30 cellular contexts compared by ENCODE assay signal in the genomic region with DNA sequence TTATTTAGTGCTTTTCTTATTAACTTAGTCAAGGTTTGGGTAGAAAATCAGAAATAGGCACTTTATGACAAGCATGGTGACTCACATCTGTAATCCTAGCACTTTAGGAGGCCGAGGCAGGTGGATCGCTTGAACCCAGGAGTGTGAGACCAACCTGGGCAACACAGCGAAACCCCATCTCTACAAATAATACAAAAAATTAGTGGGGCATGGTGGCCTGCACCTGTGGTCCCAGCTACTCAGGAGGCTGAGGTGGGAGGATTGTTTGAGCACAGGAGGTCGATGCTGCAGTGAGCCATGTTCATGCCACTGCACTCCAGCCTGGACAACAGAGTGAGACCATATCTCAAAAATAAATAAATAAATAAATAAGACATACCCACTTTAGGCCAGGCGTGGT. TPM values are rescaled to one million over a fixed set of nuclear protein-coding genes. Genes with fewer than 3 reads are reported as not detected.
A peak's percentile ranks its signal among the peaks of the same experiment; 100 is the strongest.
DNase-seq lines count a peak whose midpoint lies in the region; ATAC-seq and TF ChIP-seq lines count a peak whose summit lies in the region.
"Had no signal": no experiment of that assay in that cellular context is flagged by ENCODE, and none has a peak within 500 bp of the region (broad histone marks: within the 10 kb centered on the region; RNA-seq: fewer than 3 reads in every experiment).

No MANE protein-coding gene starts in this region.

- CTCF ChIA-PET in activated CD4-positive, alpha-beta T cell treated with anti-CD3 and anti-CD28 coated beads, Interleukin-2, amount 10 ng/mL, durations not matched to agents 7 days and 5 days (lab: Charles Lee) = interaction anchor here (1.9 to 7.5 kb wide), 2 partner anchors 15 to 34 kb away, joined by 5 to 50 read pairs; no protein-coding TSS in a partner anchor

- peak overlapping the region; percentile 53 for H3K4me3 Mint-ChIP-seq in activated CD4-positive, alpha-beta T cell treated with anti-CD3 and anti-CD28 coated beads, Interleukin-2, amount 10 ng/mL, durations not matched to agents 7 days and 5 days
- peak overlapping the region; percentile 32 for H3K4me3 Mint-ChIP-seq in activated T-helper 1 cell treated with anti-CD3 and anti-CD28 coated beads, Interleukin-12 subunit alpha, Interleukin-12 subunit beta, Interleukin-2, Interleukin-4 antibody, amounts not matched to agents 30 ng/mL and 10 ng/mL and 1 ng/mL, durations not matched to agents 14 hours and 24 hours and 36 hours
- peak overlapping the region; percentile 63 to 86 (median 79) for H3K4me3 Mint-ChIP-seq in naive thymus-derived CD8-positive, alpha-beta T cell
- H3K4me3 Mint-ChIP-seq: endodermal cell, GM23338, HFFc6, IgD-negative memory B cell, type B pancreatic cell had no signal

- peaks cover 63% of the 10 kb centered on the region for H3K4me1 Mint-ChIP-seq in activated CD4-positive, alpha-beta T cell treated with anti-CD3 and anti-CD28 coated beads, Interleukin-2, amount 10 ng/mL, durations not matched to agents 7 days and 5 days
- peaks cover 45% of the 10 kb centered on the region for H3K4me1 Mint-ChIP-seq in activated T-helper 1 cell treated with anti-CD3 and anti-CD28 coated beads, Interleukin-12 subunit alpha, Interleukin-12 subunit beta, Interleukin-2, Interleukin-4 antibody, amounts not matched to agents 30 ng/mL and 10 ng/mL and 1 ng/mL, durations not matched to agents 14 hours and 24 hours and 36 hours (ENCODE audit: low read depth)
- peaks cover 31 to 87% (median 71%) of the 10 kb centered on the region in 4 donors for H3K4me1 Mint-ChIP-seq in naive thymus-derived CD8-positive, alpha-beta T cell
- H3K4me1 Mint-ChIP-seq: GM23338 had no signal

- TF ChIP-seq POLR2A in erythroblast (IDR thresholded peaks at IDR 0.05; ENCODE audit: low read length) = no peak

- POLR2A ChIA-PET in activated CD4-positive, alpha-beta T cell treated with anti-CD3 and anti-CD28 coated beads, Interleukin-2, amount 10 ng/mL, durations not matched to agents 7 days and 5 days (lab: Charles Lee) = interaction anchor here (1.5 kb wide), 1 partner anchor 18 kb away, joined by 4 read pairs; no protein-coding TSS in a partner anchor
- POLR2A ChIA-PET in naive thymus-derived CD8-positive, alpha-beta T cell (lab: Charles Lee) = interaction anchor here (0.5 to 10.0 kb wide), 9 partner anchors 13 to 501 kb away, joined by 3 to 102 read pairs (median 4); no protein-coding TSS in a partner anchor

- ATAC-seq in GM19397 (IDR thresholded peaks at IDR 0.05; ENCODE audit: unreplicated experiment) (peak; percentile 2), heart right ventricle (no peak)
- ATAC-seq in naive thymus-derived CD8-positive, alpha-beta T cell = no peak
- ATAC-seq: GM23338, left ventricle myocardium superior, right lobe of liver had no signal

- peaks cover 0 to 5% (median 0%) of the 10 kb centered on the region in 9 donors for H3K4me1 ChIP-seq in heart right ventricle
- H3K4me1 ChIP-seq: Caco-2, colonic mucosa, right lobe of liver had no signal

- H3K27ac ChIP-seq in heart right ventricle = peak overlapping the region in 1 of 10 donors; percentile 72
- H3K27ac ChIP-seq: colonic mucosa, right lobe of liver, RWPE1, SK-N-MC had no signal

- H3K36me3 Mint-ChIP-seq in activated CD4-positive, alpha-beta T cell treated with anti-CD3 and anti-CD28 coated beads, Interleukin-2, amount 10 ng/mL, durations not matched to agents 7 days and 5 days (ENCODE audit: low read depth) = peaks cover 53% of the 10 kb centered on the region
- peaks cover 9% of the 10 kb centered on the region for H3K36me3 Mint-ChIP-seq in activated T-helper 1 cell treated with anti-CD3 and anti-CD28 coated beads, Interleukin-12 subunit alpha, Interleukin-12 subunit beta, Interleukin-2, Interleukin-4 antibody, amounts not matched to agents 30 ng/mL and 10 ng/mL and 1 ng/mL, durations not matched to agents 14 hours and 24 hours and 36 hours (ENCODE audit: low read depth)
- peaks cover 0 to 4% (median 0%) of the 10 kb centered on the region in 3 donors for H3K36me3 Mint-ChIP-seq in naive thymus-derived CD8-positive, alpha-beta T cell
- H3K36me3 Mint-ChIP-seq: IgD-negative memory B cell, type B pancreatic cell had no signal

- H3K9me3 Mint-ChIP-seq in activated CD4-positive, alpha-beta T cell treated with anti-CD3 and anti-CD28 coated beads, Interleukin-2, amount 10 ng/mL, durations not matched to agents 7 days and 5 days = peaks cover 38% of the 10 kb centered on the region
- peaks cover 29% of the 10 kb centered on the region for H3K9me3 Mint-ChIP-seq in activated T-helper 1 cell treated with anti-CD3 and anti-CD28 coated beads, Interleukin-12 subunit alpha, Interleukin-12 subunit beta, Interleukin-2, Interleukin-4 antibody, amounts not matched to agents 30 ng/mL and 10 ng/mL and 1 ng/mL, durations not matched to agents 14 hours and 24 hours and 36 hours
- H3K9me3 Mint-ChIP-seq in naive thymus-derived CD8-positive, alpha-beta T cell = peaks cover 0 to 4% (median 0%) of the 10 kb centered on the region in 9 donors
- H3K9me3 Mint-ChIP-seq: endodermal cell, GM23338, HFFc6, IgD-negative memory B cell, type B pancreatic cell had no signal

- intact Hi-C loops in activated T-helper 1 cell treated with anti-CD3 and anti-CD28 coated beads, Interleukin-12 subunit alpha, Interleukin-12 subunit beta, Interleukin-2, Interleukin-4 antibody, amounts not matched to agents 30 ng/mL and 10 ng/mL and 1 ng/mL, durations not matched to agents 14 hours and 24 hours and 36 hours (cut with micrococcal nuclease) = no loop called here
- intact Hi-C loops in heart right ventricle (cut with DNase I) = no loop called here

- no peak overlapping the region for H3K4me3 ChIP-seq in heart right ventricle
- H3K4me3 ChIP-seq: colonic mucosa, esophagus squamous epithelium, GM23338, right lobe of liver, SK-N-MC had no signal

- H3K27ac Mint-ChIP-seq in activated CD4-positive, alpha-beta T cell treated with anti-CD3 and anti-CD28 coated beads, Interleukin-2, amount 10 ng/mL, durations not matched to agents 7 days and 5 days = peak overlapping the region; percentile 95
- H3K27ac Mint-ChIP-seq in activated T-helper 1 cell treated with anti-CD3 and anti-CD28 coated beads, Interleukin-12 subunit alpha, Interleukin-12 subunit beta, Interleukin-2, Interleukin-4 antibody, amounts not matched to agents 30 ng/mL and 10 ng/mL and 1 ng/mL, durations not matched to agents 14 hours and 24 hours and 36 hours = peak overlapping the region; percentile 85
- H3K27ac Mint-ChIP-seq in naive thymus-derived CD8-positive, alpha-beta T cell = peak overlapping the region; percentile 87 to 98 (median 92)
- H3K27ac Mint-ChIP-seq: endodermal cell, GM23338, HFFc6, IgD-negative memory B cell, type B pancreatic cell had no signal

- H3K36me3 ChIP-seq in heart right ventricle = no peaks in the 10 kb centered on the region
- H3K36me3 ChIP-seq: colonic mucosa, esophagus squamous epithelium, right lobe of liver had no signal

- DNase-seq in activated CD4-positive, alpha-beta T cell treated with anti-CD3 and anti-CD28 coated beads, Interleukin-2, amount 10 ng/mL, durations not matched to agents 7 days and 5 days = no peak
- DNase-seq in activated CD4-positive, alpha-beta T cell treated with anti-CD3 and anti-CD28 coated beads for 4 hours = no peak
- DNase-seq in activated T-helper 1 cell treated with anti-CD3 and anti-CD28 coated beads, Interleukin-12 subunit alpha, Interleukin-12 subunit beta, Interleukin-2, Interleukin-4 antibody, amounts not matched to agents 30 ng/mL and 10 ng/mL and 1 ng/mL, durations not matched to agents 14 hours and 24 hours and 36 hours (ENCODE audit: low spot score) = no peak
- DNase-seq in naive thymus-derived CD8-positive, alpha-beta T cell = no peak
- DNase-seq in heart right ventricle (no peak), dermis blood vessel endothelial cell (no peak), erythroblast (lab: John Stamatoyannopoulos, UW) (no peak)
- DNase-seq: activated CD8-positive, alpha-beta memory T cell treated with anti-CD3 and anti-CD28 coated beads for 24 hours; activated effector memory CD4-positive, alpha-beta T cell treated with Interleukin-2 at 50 U/mL for 16 hours; Caco-2; colonic mucosa; DMS79 treated with DMSO at 0.1 percent for 48 hours; endodermal cell; esophagus squamous epithelium; HFFc6; midbrain; NCI-H2081 treated with DMSO at 0.1 percent for 48 hours; NCI-H345; NCI-H774; right lobe of liver had no signal

- no peak for TF ChIP-seq CTCF in heart right ventricle (IDR thresholded peaks at IDR 0.05)

- no peaks in the 10 kb centered on the region for H3K27me3 ChIP-seq in heart right ventricle
- H3K27me3 ChIP-seq: colonic mucosa, esophagus squamous epithelium, right lobe of liver had no signal

- 94 to 98% methylated on average over 5 of the region's 5 CpGs for WGBS in heart right ventricle, 2 donors

- peaks cover 0 to 3% (median 0%) of the 10 kb centered on the region in 11 donors for H3K9me3 ChIP-seq in heart right ventricle
- H3K9me3 ChIP-seq: Caco-2, colonic mucosa, esophagus squamous epithelium, right lobe of liver had no signal

- H3K27me3 Mint-ChIP-seq in activated CD4-positive, alpha-beta T cell treated with anti-CD3 and anti-CD28 coated beads, Interleukin-2, amount 10 ng/mL, durations not matched to agents 7 days and 5 days = no peaks in the 10 kb centered on the region
- no peaks in the 10 kb centered on the region for H3K27me3 Mint-ChIP-seq in activated T-helper 1 cell treated with anti-CD3 and anti-CD28 coated beads, Interleukin-12 subunit alpha, Interleukin-12 subunit beta, Interleukin-2, Interleukin-4 antibody, amounts not matched to agents 30 ng/mL and 10 ng/mL and 1 ng/mL, durations not matched to agents 14 hours and 24 hours and 36 hours (ENCODE audit: insufficient read depth)
- H3K27me3 Mint-ChIP-seq in naive thymus-derived CD8-positive, alpha-beta T cell = no peaks in the 10 kb centered on the region
- H3K27me3 Mint-ChIP-seq: IgD-negative memory B cell, type B pancreatic cell had no signal

RNA-seq across cellular contexts. Expression of a gene that starts 51.3 kb away (rescaled TPM):
- 100 to 1,000 TPM in 1 of 2 experiments, 10 to 100 TPM in 1; 89.2 to 101 TPM for total RNA-seq in activated CD4-positive, alpha-beta T cell treated with anti-CD3 and anti-CD28 coated beads, Interleukin-2, amount 10 ng/mL, durations not matched to agents 7 days and 5 days
- 10.6 and 11.3 TPM in 2 replicates for total RNA-seq in activated T-helper 1 cell treated with anti-CD3 and anti-CD28 coated beads, Interleukin-12 subunit alpha, Interleukin-12 subunit beta, Interleukin-2, Interleukin-4 antibody, amounts not matched to agents 30 ng/mL and 10 ng/mL and 1 ng/mL, durations not matched to agents 14 hours and 24 hours and 36 hours
- 100 to 1,000 TPM; 128 TPM for total RNA-seq in naive thymus-derived CD8-positive, alpha-beta T cell
- 100 to 1,000 TPM; 168 to 212 (median 183) TPM for polyA plus RNA-seq in naive thymus-derived CD8-positive, alpha-beta T cell
- total RNA-seq in heart right ventricle (1 to 10 TPM in 1 of 10 donors, under 1 TPM in 6, not detected in 3; 0.13 to 2.0 (median 0.15) TPM), dermis blood vessel endothelial cell (not detected in 2 replicates)
- under 1 TPM in 1 of 2 donors, not detected in 1; 0.01 TPM for polyA plus RNA-seq in heart right ventricle
- total RNA-seq: bronchial epithelial cell, Caco-2, endodermal cell, GM23338, M059J had no signal
- polyA plus RNA-seq: GM23338, neural cell had no signal
